In genomic region chr5:38193015-38193581, GRCh38 we compare ENCODE assay signal across 8 cellular contexts.
DNase-seq lines count a peak whose midpoint lies in the region; ATAC-seq and TF ChIP-seq lines count a peak whose summit lies in the region.

No MANE protein-coding gene starts in this region.

- ATAC-seq in GM18909 (IDR thresholded peaks at IDR 0.05; ENCODE audit: poor library complexity, unreplicated experiment) = peak; percentile 67

- DNase-seq in KBM-7 (peak; percentile 71), OCI-M2 (lab: John Stamatoyannopoulos, UW; ENCODE audit: unreplicated experiment) (peak; percentile 2), fibroblast of lung (ENCODE audit: low read depth in 2 of 2) (peak; percentile 49 to 66), stromal cell of bone marrow (ENCODE audit: low read depth) (peak; percentile 36)
- DNase-seq in activated T-cell treated with anti-CD3 and anti-CD28 coated beads, Interleukin-2, amount 50 U/mL, for 1 hour = peak; percentile 45

- H3F3A ChIP-seq in neural cell (ENCODE audit: insufficient read depth, low read length, poor library complexity, severe bottlenecking) = no peaks in the 10 kb centered on the region

- in situ Hi-C loops in KBM-7 (cut with MboI; ENCODE audit: low pct_unique_long_range_greater_than_20kb, low sequenced_read_pairs) = loop anchor here (25.0 kb wide), 2 partner anchors 706 to 781 kb away; no protein-coding TSS in a partner anchor

- TF ChIP-seq CTCF in fibroblast of lung (conservative IDR thresholded peaks at IDR 0.05 in 1 of 2, IDR thresholded peaks at IDR 0.05 in 1 of 2; ENCODE audit: low read depth in 1 of 2, low read length in 2 of 2) (peak; percentile 91), neural cell (IDR thresholded peaks at IDR 0.05; ENCODE audit: poor library complexity, severe bottlenecking) (peak; percentile 95)

- no peaks in the 10 kb centered on the region for H3K9me3 ChIP-seq in fibroblast of lung (ENCODE audit: control insufficient read depth, insufficient read depth, low read depth, low read length)
- H3K9me3 ChIP-seq in neural cell (ENCODE audit: low read length) = no peaks in the 10 kb centered on the region

- TF ChIP-seq EP300 in neural cell (conservative IDR thresholded peaks at IDR 0.05; ENCODE audit: poor library complexity, severe bottlenecking) = no peak

- TF ChIP-seq RAD21 in neural cell (conservative IDR thresholded peaks at IDR 0.05) = peak; percentile 98

- no peaks in the 10 kb centered on the region for H3K4me1 ChIP-seq in ACC112 (ENCODE audit: control insufficient read depth, insufficient read depth, low read length, unreplicated experiment)
- no peaks in the 10 kb centered on the region for H3K4me1 ChIP-seq in fibroblast of lung (ENCODE audit: control insufficient read depth, extremely low read depth, insufficient read depth, low read length)

- no peaks in the 10 kb centered on the region for H3K36me3 ChIP-seq in ACC112 (ENCODE audit: insufficient read depth, low read length)
- H3K36me3 ChIP-seq in fibroblast of lung (ENCODE audit: control insufficient read depth, insufficient read depth, low read length) = no peaks in the 10 kb centered on the region
- no peaks in the 10 kb centered on the region for H3K36me3 ChIP-seq in neural cell (ENCODE audit: insufficient read depth, low read length)

- H3K9ac ChIP-seq in fibroblast of lung (ENCODE audit: insufficient read depth, low read length) = no peak overlapping the region
- H3K9ac ChIP-seq in neural cell (ENCODE audit: low read length) = no peak overlapping the region

- H3K9me2 ChIP-seq in neural cell (ENCODE audit: insufficient read depth, low read length) = no peaks in the 10 kb centered on the region

- H3K27ac ChIP-seq in ACC112 (ENCODE audit: low read depth, low read length) (no peak overlapping the region), fibroblast of lung (ENCODE audit: insufficient read depth, low read length) (no peak overlapping the region), neural cell (ENCODE audit: low read length) (no peak overlapping the region)

- H3K4me3 ChIP-seq in ACC112 (ENCODE audit: low read depth, low read length) (no peak overlapping the region), fibroblast of lung (replicated peaks in 1 of 4; ENCODE audit: control extremely low read depth in 1 of 4, insufficient read depth in 1 of 4, low read depth in 3 of 4, low read length in 4 of 4) (no peak overlapping the region), neural cell (ENCODE audit: low read length) (no peak overlapping the region)

- H3K27me3 ChIP-seq in ACC112 (ENCODE audit: insufficient read depth, low read length) (peaks cover 74% of the 10 kb centered on the region), fibroblast of lung (ENCODE audit: control insufficient read depth, insufficient read depth, low read length) (peaks cover 8% of the 10 kb centered on the region), neural cell (ENCODE audit: insufficient read depth, low read depth, low read length) (no peaks in the 10 kb centered on the region)

- no peaks in the 10 kb centered on the region for H4K20me1 ChIP-seq in fibroblast of lung (ENCODE audit: control insufficient read depth, extremely low read depth, insufficient read depth, low read length)
- no peaks in the 10 kb centered on the region for H4K20me1 ChIP-seq in neural cell (ENCODE audit: insufficient read depth)

- H2AFZ ChIP-seq in ACC112 (ENCODE audit: low read length, unreplicated experiment) (peak overlapping the region; percentile 39), fibroblast of lung (ENCODE audit: low read length) (no peak overlapping the region), neural cell (ENCODE audit: low read depth, low read length) (no peak overlapping the region)

- H3K4me2 ChIP-seq in fibroblast of lung (ENCODE audit: extremely low read depth, insufficient read depth, low read length) (no peak overlapping the region), neural cell (ENCODE audit: low read length) (no peak overlapping the region)

- no peaks in the 10 kb centered on the region for H3K79me2 ChIP-seq in ACC112 (ENCODE audit: control insufficient read depth, insufficient read depth, low read length, unreplicated experiment)
- no peaks in the 10 kb centered on the region for H3K79me2 ChIP-seq in fibroblast of lung (ENCODE audit: control insufficient read depth, insufficient read depth, low read length)
- H3K79me2 ChIP-seq in neural cell (replicated peaks; ENCODE audit: insufficient read depth, low read length) = no peaks in the 10 kb centered on the region

TF ChIP-seq in neural cell, 6 proteins besides CTCF, POLR2A, EP300 and RAD21:
- TF ChIP-seq TAF1 (IDR thresholded peaks at IDR 0.05; ENCODE audit: low read depth) (no peak), SMC3 (conservative IDR thresholded peaks at IDR 0.05; ENCODE audit: poor library complexity) (peak; percentile 99)

Comparison
In these comparisons a context has a peak if more than half of its experiments do, and no peak if none do; other contexts are left out.
1. DNase-seq: peak in every context shown above with its lines; median percentile 71 in KBM-7; 58 in fibroblast of lung; 45 in activated T-cell treated with anti-CD3 and anti-CD28 coated beads, Interleukin-2, amount 50 U/mL, for 1 hour; 36 in stromal cell of bone marrow; 2 in OCI-M2.